Comparison of ENCODE assay signal across 11 cellular contexts in genomic region chr9:120886490-120886967, GRCh38. TPM values are rescaled to one million over a fixed set of nuclear protein-coding genes. Genes with fewer than 3 reads are reported as not detected.
DNase-seq lines count a peak whose midpoint lies in the region; ATAC-seq and TF ChIP-seq lines count a peak whose summit lies in the region.
"Had no signal": no experiment of that assay in that cellular context is flagged by ENCODE, and none has a peak within 500 bp of the region (broad histone marks: within the 10 kb centered on the region; RNA-seq: fewer than 3 reads in every experiment).

No MANE protein-coding gene starts in this region.

- TF ChIP-seq CTCF in cardiac fibroblast (IDR thresholded peaks at IDR 0.05; ENCODE audit: low read depth, low read length) (no peak), osteoblast (IDR thresholded peaks at IDR 0.05; ENCODE audit: extremely low read depth, low read depth, low read length) (no peak)

- H2AFZ ChIP-seq in osteoblast (ENCODE audit: low read length), result no peak overlapping the region

- ATAC-seq in GM21576 (IDR thresholded peaks at IDR 0.05; ENCODE audit: unreplicated experiment) (no peak), GM19467 (IDR thresholded peaks at IDR 0.05; ENCODE audit: unreplicated experiment) (no peak)

- no peak overlapping the region for H3K4me3 ChIP-seq in cardiac fibroblast (replicated peaks in 1 of 2; ENCODE audit: low read depth in 2 of 2, low read length in 2 of 2)
- H3K4me3 ChIP-seq in osteoblast (ENCODE audit: insufficient read depth, low read length), result no peak overlapping the region
- H3K4me3 ChIP-seq: uterus had no signal

- H3K27ac ChIP-seq in osteoblast (ENCODE audit: low read depth, low read length), result no peak overlapping the region

- no peaks in the 10 kb centered on the region for H3K79me2 ChIP-seq in osteoblast (ENCODE audit: insufficient read depth, low read length)

- peak; percentile 67 for DNase-seq in Daoy (ENCODE audit: low read depth)
- peak; percentile 85 for DNase-seq in LHCN-M2 (ENCODE audit: low read depth)
- peak; percentile 43 to 66 for DNase-seq in cardiac fibroblast (ENCODE audit: low read depth in 2 of 2)
- DNase-seq in osteoblast (ENCODE audit: insufficient read length, low spot score, missing footprints), result peak; percentile 93
- no peak for DNase-seq in NCI-H526 treated with DMSO at 0.1 percent for 48 hours (lab: John Stamatoyannopoulos, UW)
- DNase-seq in activated CD8-positive, alpha-beta memory T cell treated with anti-CD3 and anti-CD28 coated beads, Interleukin-2, amount 50 U/mL, for 48 hours, result no peak
- DNase-seq: activated effector memory CD4-positive, alpha-beta T cell treated with Interleukin-2 at 50 U/mL for 16 hours; midbrain had no signal

- no peaks in the 10 kb centered on the region for H3K36me3 ChIP-seq in osteoblast (ENCODE audit: insufficient read depth, low read length)
- H3K36me3 ChIP-seq: uterus had no signal

- H3K4me1 ChIP-seq in osteoblast (ENCODE audit: insufficient read depth, low read length), result peaks cover 14% of the 10 kb centered on the region
- H3K4me1 ChIP-seq: uterus had no signal

- peaks cover 7% of the 10 kb centered on the region for H3K27me3 ChIP-seq in osteoblast (ENCODE audit: insufficient read depth, low read length)
- H3K27me3 ChIP-seq: uterus had no signal

- peak overlapping the region; percentile 4 for H3K4me2 ChIP-seq in osteoblast (ENCODE audit: insufficient read depth, low read length)

- no peaks in the 10 kb centered on the region for H3K9me3 ChIP-seq in osteoblast (ENCODE audit: low read depth, low read length)
- H3K9me3 ChIP-seq: uterus had no signal

- H4K20me1 ChIP-seq in osteoblast (ENCODE audit: insufficient read depth, low read length), result no peaks in the 10 kb centered on the region

RNA-seq across cellular contexts. Expression of gene PHF19, which starts 9.5 kb away (rescaled TPM):
- 101 and 108 TPM in 2 replicates for total RNA-seq in Daoy (2014; rRNA removed; shearing (Covaris generic))
- total RNA-seq in LHCN-M2 (2014; rRNA removed) (77.5 and 79.1 TPM in 2 replicates), osteoblast (13.8 and 16.6 TPM in 2 replicates)
- polyA plus RNA-seq in LHCN-M2 (2012), result 82.9 TPM

RNA-seq across cellular contexts. Expression of gene TRAF1, which starts 40.1 kb away (rescaled TPM):
- 8.1 and 11.6 TPM in 2 replicates for total RNA-seq in Daoy (2014; rRNA removed; shearing (Covaris generic))
- total RNA-seq in LHCN-M2 (2014; rRNA removed) (0.90 and 0.98 TPM in 2 replicates), osteoblast (0.88 and 1.8 TPM in 2 replicates)
- polyA plus RNA-seq in LHCN-M2 (2012), result 1.2 TPM

RNA-seq across cellular contexts. Expression of gene PSMD5, which starts 43.8 kb away (rescaled TPM):
- 38.0 and 40.7 TPM in 2 replicates for total RNA-seq in Daoy (2014; rRNA removed; shearing (Covaris generic))
- total RNA-seq in LHCN-M2 (2014; rRNA removed) (26.9 and 29.0 TPM in 2 replicates), osteoblast (32.6 and 34.2 TPM in 2 replicates)
- polyA plus RNA-seq in LHCN-M2 (2012), result 16.0 TPM

Comparison
In these comparisons a context has a peak if more than half of its experiments do, and no peak if none do; other contexts are left out.
1. DNase-seq: peak in Daoy (single experiment), LHCN-M2 (single experiment), cardiac fibroblast (2 of 2) and osteoblast (single experiment); none in NCI-H526 treated with DMSO at 0.1 percent for 48 hours (single experiment) and activated CD8-positive, alpha-beta memory T cell treated with anti-CD3 and anti-CD28 coated beads, Interleukin-2, amount 50 U/mL, for 48 hours (single experiment).